ENCODE assay signal across 16 cellular contexts in the genomic region with DNA sequence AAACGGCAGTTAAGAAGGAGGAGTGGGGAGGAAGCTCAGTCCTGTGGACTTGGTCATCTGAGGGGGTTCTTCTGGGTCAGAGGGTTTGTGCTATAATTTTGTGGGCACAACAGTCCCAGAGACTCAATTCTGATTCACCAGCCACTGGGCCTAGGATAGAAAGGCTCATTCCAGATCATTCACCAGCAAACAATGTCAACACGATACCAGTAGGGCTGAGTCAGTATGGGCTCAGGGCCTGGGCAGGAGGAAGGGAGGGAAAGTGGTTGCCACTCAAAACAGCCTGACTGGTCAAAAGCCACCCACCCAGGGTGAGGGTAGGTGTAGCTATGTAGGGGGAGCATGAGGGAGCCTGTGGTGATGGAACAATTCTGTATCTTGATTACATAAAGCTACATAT.
DNase-seq lines count a peak whose midpoint lies in the region; ATAC-seq and FAIRE-seq lines count a peak whose summit lies in the region.
"Had no signal": no experiment of that assay in that cellular context is flagged by ENCODE, and none has a peak within 500 bp of the region (broad histone marks: within the 10 kb centered on the region; RNA-seq: fewer than 3 reads in every experiment).

No MANE protein-coding gene starts in this region.

- H3K4me1 ChIP-seq in ACC112 (ENCODE audit: control insufficient read depth, insufficient read depth, low read length, unreplicated experiment): peaks cover 69% of the 10 kb centered on the region
- H3K4me1 ChIP-seq: neural progenitor cell, stomach had no signal

- DNase-seq in HTR-8/SVneo (ENCODE audit: insufficient read length, low spot score) (peak; percentile 38), astrocyte of the hippocampus (ENCODE audit: low read depth, low spot score) (peak; percentile 91), kidney tubule cell (ENCODE audit: low spot score) (peak; percentile 93)
- no peak for DNase-seq in activated CD8-positive, alpha-beta memory T cell treated with anti-CD3 and anti-CD28 coated beads, Interleukin-2, amount 50 U/mL, for 48 hours
- DNase-seq: activated CD8-positive, alpha-beta memory T cell treated with anti-CD3 and anti-CD28 coated beads, Interleukin-2, amount 50 U/mL, for 4 hours; AML-193; esophagus squamous epithelium; NCI-H187 treated with DMSO at 0.1 percent for 48 hours; stimulated activated CD4-positive, alpha-beta T cell treated with anti-CD3 and anti-CD28 coated beads, Interleukin-2, amount 100 ng/mL, for 48 hours; stomach had no signal

- 0 out of 2 replicates have a peak, but pooled peaks cover 3% of the 10 kb centered on the region for H3K36me3 ChIP-seq in ACC112 (ENCODE audit: insufficient read depth, low read length)
- H3K36me3 ChIP-seq: neural progenitor cell had no signal

- H3K79me2 ChIP-seq in ACC112 (ENCODE audit: control insufficient read depth, insufficient read depth, low read length, unreplicated experiment): no peaks in the 10 kb centered on the region

- FAIRE-seq in HTR-8/SVneo (lab: Jason Lieb, UNC): peak; percentile 73

- peak overlapping the region; percentile 89 for H3K27ac ChIP-seq in ACC112 (ENCODE audit: low read depth, low read length)
- H3K27ac ChIP-seq: esophagus squamous epithelium, neural progenitor cell, stomach, VCaP had no signal

- no peak overlapping the region for H2AFZ ChIP-seq in ACC112 (ENCODE audit: low read length, unreplicated experiment)
- H2AFZ ChIP-seq: neural progenitor cell had no signal

- H3K27me3 ChIP-seq in ACC112 (ENCODE audit: insufficient read depth, low read length): no peaks in the 10 kb centered on the region
- H3K27me3 ChIP-seq: esophagus squamous epithelium, neural progenitor cell, stomach had no signal

- no peak overlapping the region for H3K4me3 ChIP-seq in ACC112 (ENCODE audit: low read depth, low read length)
- H3K4me3 ChIP-seq: esophagus squamous epithelium, neural progenitor cell, stomach had no signal

- ATAC-seq in GM21786 (IDR thresholded peaks at IDR 0.05; ENCODE audit: unreplicated experiment) (no peak), HG03439 (IDR thresholded peaks at IDR 0.05; ENCODE audit: unreplicated experiment) (no peak), HG02970 (IDR thresholded peaks at IDR 0.05; ENCODE audit: low FRiP score, unreplicated experiment) (no peak)
